Comparison of ENCODE assay signal across 9 cellular contexts in the genomic region with DNA sequence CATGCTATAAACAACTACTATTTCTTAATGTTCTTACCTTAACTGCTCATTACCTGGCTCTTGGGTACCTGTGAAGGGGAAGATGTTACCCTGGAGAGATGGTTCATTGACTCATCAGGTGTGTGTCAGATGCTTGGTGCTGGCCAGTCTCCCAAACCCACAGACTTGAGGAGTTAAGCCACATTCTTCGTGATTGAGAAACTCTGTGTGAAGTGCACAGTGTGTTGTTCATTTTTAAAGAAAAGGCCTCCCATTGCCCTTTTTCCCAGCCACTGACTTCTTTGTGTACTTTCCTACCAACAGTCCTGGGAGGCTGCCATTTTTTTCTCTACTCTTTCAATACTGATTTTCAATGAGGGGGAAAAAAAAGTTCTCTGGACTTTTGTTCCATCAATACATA. TPM values are rescaled to one million over a fixed set of nuclear protein-coding genes. Genes with fewer than 3 reads are reported as not detected.
DNase-seq lines count a peak whose midpoint lies in the region; ATAC-seq and TF ChIP-seq lines count a peak whose summit lies in the region.
"Had no signal": no experiment of that assay in that cellular context is flagged by ENCODE, and none has a peak within 500 bp of the region (broad histone marks: within the 10 kb centered on the region; RNA-seq: fewer than 3 reads in every experiment).

No MANE protein-coding gene starts in this region.

- no peaks in the 10 kb centered on the region for H3K27me3 ChIP-seq in uterus

- H3K36me3 ChIP-seq in uterus: no peaks in the 10 kb centered on the region

- no peak for TF ChIP-seq POLR2A in uterus (IDR thresholded peaks at IDR 0.05)

- no peaks in the 10 kb centered on the region for H3K9me3 ChIP-seq in uterus

- no peaks in the 10 kb centered on the region for H3K4me1 ChIP-seq in uterus

- ATAC-seq in left cardiac atrium: peak; percentile 39 to 63
- ATAC-seq in Right ventricle myocardium inferior: no peak
- no peak for ATAC-seq in GM21381 (IDR thresholded peaks at IDR 0.05; ENCODE audit: unreplicated experiment)
- ATAC-seq in GM18511 (IDR thresholded peaks at IDR 0.05; ENCODE audit: unreplicated experiment): no peak

- no peak overlapping the region for H3K27ac ChIP-seq in uterus

- TF ChIP-seq CTCF in uterus (IDR thresholded peaks at IDR 0.05): no peak

- peak; percentile 42 for DNase-seq in left cardiac atrium
- no peak for DNase-seq in Right ventricle myocardium inferior (ENCODE audit: missing footprints)
- peak; percentile 89 for DNase-seq in astrocyte of the hippocampus (ENCODE audit: low read depth, low spot score)
- peak; percentile 93 for DNase-seq in kidney tubule cell (ENCODE audit: low spot score)
- DNase-seq in uterus: peak; percentile 33 to 51
- no peak for DNase-seq in stimulated activated naive CD4-positive, alpha-beta T cell (lab: John Stamatoyannopoulos, UW)
- DNase-seq: NCI-H524 had no signal

- no peak overlapping the region for H3K4me3 ChIP-seq in uterus

- intact Hi-C loops in left cardiac atrium (cut with DNase I): loop anchor here in 1 of 2 donors (10.0 kb wide), 1 partner anchor 186 kb away; no protein-coding TSS in a partner anchor
- intact Hi-C loops in Right ventricle myocardium inferior (cut with DNase I): no loop called here
- intact Hi-C loops in uterus (cut with DNase I; ENCODE audit: low total_unique reads): no loop called here

RNA-seq across cellular contexts. Expression of gene MGST1, which starts 3.2 kb away (rescaled TPM):
- 100 to 1,000 TPM; 214 to 341 TPM for total RNA-seq in left cardiac atrium
- 60.1 TPM for total RNA-seq in Right ventricle myocardium inferior
- 10 to 100 TPM in 3 of 4 donors, 1 to 10 TPM in 1; 4.6 to 85.6 (median 22.8) TPM for total RNA-seq in uterus

Comparison
In these comparisons a context has a peak if more than half of its experiments do, and no peak if none do; other contexts are left out.
1. ATAC-seq: peak in left cardiac atrium (2 of 2); none in Right ventricle myocardium inferior (single experiment), GM21381 (single experiment) and GM18511 (single experiment).
2. DNase-seq: peak in left cardiac atrium (single experiment), astrocyte of the hippocampus (single experiment), kidney tubule cell (single experiment) and uterus (2 of 2); none in Right ventricle myocardium inferior (single experiment) and stimulated activated naive CD4-positive, alpha-beta T cell (0 of 6).